In the genomic region with DNA sequence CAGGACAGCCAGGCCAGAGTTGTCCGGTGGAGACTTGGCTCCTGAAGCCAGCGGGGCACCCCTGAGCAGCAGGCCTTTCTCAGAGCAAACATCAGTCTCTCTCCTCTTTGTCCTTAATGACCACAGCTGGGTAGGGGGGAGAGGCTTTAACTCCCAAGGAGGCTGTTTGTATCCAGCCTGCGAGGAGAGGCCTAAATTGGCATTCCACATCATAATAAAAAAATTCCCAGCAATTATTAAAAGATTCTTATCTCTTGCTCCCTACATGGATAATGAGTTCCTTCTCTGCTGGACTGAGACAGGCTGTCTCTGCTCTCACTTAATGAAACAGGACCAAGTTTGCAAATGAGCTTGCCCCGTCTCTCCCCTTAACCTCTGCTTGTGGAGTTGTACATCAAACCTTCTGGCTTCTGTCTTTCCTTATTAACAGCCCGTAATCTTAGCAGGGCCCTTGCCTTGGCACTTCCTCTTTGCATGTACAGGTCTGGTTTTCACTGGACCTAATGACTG, we compare ENCODE assay signal across 12 cellular contexts.
DNase-seq lines count a peak whose midpoint lies in the region; ATAC-seq and TF ChIP-seq lines count a peak whose summit lies in the region.
"Had no signal": no experiment of that assay in that cellular context is flagged by ENCODE, and none has a peak within 500 bp of the region (broad histone marks: within the 10 kb centered on the region; RNA-seq: fewer than 3 reads in every experiment).

No MANE protein-coding gene starts in this region.

- TF ChIP-seq CTCF in gastroesophageal sphincter (IDR thresholded peaks at IDR 0.05) (no peak), testis (IDR thresholded peaks at IDR 0.05) (no peak), GM10266 (IDR thresholded peaks at IDR 0.05; ENCODE audit: control insufficient read depth, insufficient read depth, low read depth, missing control alignments) (no peak)

- no peak overlapping the region for H3K4me3 ChIP-seq in gastroesophageal sphincter
- no peak overlapping the region for H3K4me3 ChIP-seq in testis

- no peak for TF ChIP-seq POLR2A in gastroesophageal sphincter (IDR thresholded peaks at IDR 0.05)
- TF ChIP-seq POLR2A in testis (IDR thresholded peaks at IDR 0.05): no peak

- DNase-seq in EH (ENCODE audit: low read depth) (peak; percentile 88), RPMI7951 (ENCODE audit: low read depth) (peak; percentile 58), retina (peak; percentile 57), testis (no peak), SHP77 (lab: John Stamatoyannopoulos, UW) (no peak), GM10266 (ENCODE audit: extremely low spot score) (no peak), DMS153 (lab: John Stamatoyannopoulos, UW) (no peak)
- DNase-seq: activated CD4-positive, alpha-beta T cell treated with anti-CD3 and anti-CD28 coated beads for 1 hour; GDM1; posterior cingulate gyrus had no signal

- H3K27ac ChIP-seq in gastroesophageal sphincter (peak overlapping the region in 3 of 4 donors; percentile 20 to 50 (median 24)), testis (no peak overlapping the region)

- no peak for TF ChIP-seq EP300 in gastroesophageal sphincter (IDR thresholded peaks at IDR 0.05)

- H3K27me3 ChIP-seq in gastroesophageal sphincter: no peaks in the 10 kb centered on the region
- no peaks in the 10 kb centered on the region for H3K27me3 ChIP-seq in testis

- peaks cover 8 to 29% (median 18%) of the 10 kb centered on the region in 3 donors for H3K4me1 ChIP-seq in gastroesophageal sphincter
- H3K4me1 ChIP-seq in testis: peaks cover 11% of the 10 kb centered on the region

- H3K9me3 ChIP-seq in gastroesophageal sphincter (no peaks in the 10 kb centered on the region), testis (no peaks in the 10 kb centered on the region)

- 56 to 62% methylated on average over 3 to 5 of the region's 5 CpGs for WGBS in gastroesophageal sphincter (ENCODE audit: low coverage in 1 of 2), 2 donors
- 62 to 65% methylated on average over 5 of the region's 5 CpGs for WGBS in testis, 2 donors

- no peaks in the 10 kb centered on the region for H3K36me3 ChIP-seq in gastroesophageal sphincter
- no peaks in the 10 kb centered on the region for H3K36me3 ChIP-seq in testis (ENCODE audit: low read depth, missing control alignments)

- ATAC-seq in gastroesophageal sphincter: no peak
- ATAC-seq: esophagus mucosa had no signal

- intact Hi-C loops in testis (cut with DNase I; ENCODE audit: low total_unique reads): no loop called here

Comparison
In these comparisons a context has a peak if more than half of its experiments do, and no peak if none do; other contexts are left out.
1. DNase-seq: peak in EH (single experiment), RPMI7951 (single experiment) and retina (single experiment); none in testis (single experiment), SHP77 (0 of 2), GM10266 (single experiment) and DMS153 (single experiment).
2. H3K27ac ChIP-seq: peak in gastroesophageal sphincter (3 of 4); none in testis (0 of 2).